Comparison of ENCODE assay signal across 20 cellular contexts in the genomic region with DNA sequence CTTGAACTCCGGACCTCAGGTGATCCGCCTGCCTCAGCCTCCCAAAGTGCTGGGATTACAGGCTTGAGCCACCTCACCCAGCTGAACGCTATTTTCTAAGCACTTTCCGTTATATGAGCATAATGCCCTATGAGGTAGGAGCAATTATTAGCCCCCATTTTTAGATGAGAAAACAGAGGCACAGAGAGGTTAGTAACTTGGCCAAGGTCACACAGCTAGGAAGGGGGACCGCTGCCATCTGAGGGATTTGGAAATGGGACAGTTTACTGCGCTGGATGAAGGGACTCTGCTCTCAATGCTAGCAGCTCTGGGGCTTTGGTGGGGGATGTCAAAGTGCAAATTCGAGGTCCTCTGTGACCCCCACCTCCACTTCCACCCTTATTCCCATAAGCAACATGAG.
DNase-seq lines count a peak whose midpoint lies in the region; ATAC-seq, FAIRE-seq and TF ChIP-seq lines count a peak whose summit lies in the region.
"Had no signal": no experiment of that assay in that cellular context is flagged by ENCODE, and none has a peak within 500 bp of the region (broad histone marks: within the 10 kb centered on the region; RNA-seq: fewer than 3 reads in every experiment).

No MANE protein-coding gene starts in this region.

- POLR2A ChIA-PET in H1 (lab: Charles Lee; ENCODE audit: partially characterized antibody) = no interaction called here
- POLR2A ChIA-PET in activated CD4-positive, alpha-beta T cell treated with anti-CD3 and anti-CD28 coated beads for 36 hours (lab: Charles Lee) = no interaction called here

- H3K4me1 ChIP-seq in Karpas-422 (ENCODE audit: low read length) (peaks cover 66% of the 10 kb centered on the region), H1 (replicated peaks in 1 of 4; ENCODE audit: control insufficient read depth in 3 of 4, insufficient read depth in 4 of 4, low read length in 3 of 4) (peaks cover 0 to 10% (median 4%) of the 10 kb centered on the region in 4 experiments; a peak in 4 of 7 replicates), neuronal stem cell (ENCODE audit: control insufficient read depth in 2 of 2, insufficient read depth in 1 of 2, low read depth in 1 of 2, low read length in 2 of 2) (peaks cover 0 to 4% of the 10 kb centered on the region in 2 donors), trophoblast cell (ENCODE audit: control insufficient read depth in 1 of 2, insufficient read depth in 2 of 2, low read length in 2 of 2) (peaks cover 3 to 6% of the 10 kb centered on the region in 2 experiments)

- no peak for TF ChIP-seq POLR2A in H1 (IDR thresholded peaks at IDR 0.05; ENCODE audit: control extremely low read depth in 1 of 2, low read depth in 2 of 2, low read length in 2 of 2)

- H3K9ac ChIP-seq in Karpas-422 (ENCODE audit: low read length) = peak overlapping the region; percentile 46; the same call in 1 of the 2 replicates
- no peak overlapping the region for H3K9ac ChIP-seq in H1 (replicated peaks in 1 of 4; ENCODE audit: extremely low read depth in 1 of 4, low read depth in 3 of 4, low read length in 3 of 4)
- H3K9ac ChIP-seq in neuronal stem cell (ENCODE audit: low read depth, low read length, poor library complexity) = no peak overlapping the region
- no peak overlapping the region for H3K9ac ChIP-seq in trophoblast cell (ENCODE audit: low read length)
- H3K9ac ChIP-seq: GM23248 had no signal

- H3K27me3 ChIP-seq in Karpas-422 (ENCODE audit: low read length) (no peaks in the 10 kb centered on the region), H1 (replicated peaks in 1 of 4; ENCODE audit: control insufficient read depth in 3 of 4, extremely low read depth in 1 of 4, insufficient read depth in 3 of 4, low read length in 3 of 4) (no peaks in the 10 kb centered on the region; a peak in 1 of 7 replicates), neuronal stem cell (ENCODE audit: control insufficient read depth in 3 of 3, insufficient read depth in 3 of 3, low read depth in 1 of 3, low read length in 3 of 3) (no peaks in the 10 kb centered on the region), trophoblast cell (ENCODE audit: insufficient read depth, low read length) (no peaks in the 10 kb centered on the region)

- H2BK15ac ChIP-seq in H1 (ENCODE audit: low read length) (no peak overlapping the region), neuronal stem cell (ENCODE audit: low read length) (no peak overlapping the region)

- H3K36me3 Mint-ChIP-seq in activated CD4-positive, alpha-beta T cell treated with anti-CD3 and anti-CD28 coated beads for 36 hours (ENCODE audit: low read depth) = peaks cover 4% of the 10 kb centered on the region
- H3K36me3 Mint-ChIP-seq: CD4-positive, alpha-beta memory T cell had no signal

- H4K8ac ChIP-seq in H1 (ENCODE audit: extremely low read depth, insufficient read depth, low read length) (no peak overlapping the region), neuronal stem cell (ENCODE audit: low read depth, low read length) (no peak overlapping the region), trophoblast cell (ENCODE audit: low read depth, low read length) (no peak overlapping the region)

- WGBS in H1 (ENCODE audit: extremely low coverage in 1 of 2, insufficient coverage in 1 of 2, insufficient read length in 1 of 2, insufficient replicate concordance in 2 of 2, low coverage in 1 of 2, low lambda C conversion rate in 2 of 2, missing lambda C conversion rate in 1 of 2), 2 experiments = 90% methylated on average over 7 of the region's 7 CpGs; no CpG with 5 or more reads in 1 of the 2 experiments
- no CpG with 5 or more reads among the region's 7 CpGs for whole genome bisulfite sequencing in neuronal stem cell (ENCODE audit: extremely low coverage in 2 of 2, insufficient read length in 2 of 2, insufficient replicate concordance in 1 of 2), 2 donors
- WGBS in trophoblast cell (ENCODE audit: extremely low coverage, insufficient coverage, insufficient read length) = no CpG with 5 or more reads among the region's 7 CpGs

- DNase-seq in Karpas-422 (no peak), H1 (ENCODE audit: low read depth in 1 of 2, low spot score in 2 of 2) (no peak), neuronal stem cell (ENCODE audit: low spot score) (no peak), RCC 7860 (ENCODE audit: low spot score) (no peak), trophoblast cell (no peak)
- DNase-seq in activated CD4-positive, alpha-beta T cell treated with anti-CD3 and anti-CD28 coated beads for 36 hours = no peak
- DNase-seq: C1 segment of cervical spinal cord; Calu3; CD4-positive, alpha-beta memory T cell; COR-L47; DMS153; DND-41; EL; GDM1; GM23248; H9 had no signal

- peak overlapping the region; percentile 44 for H3K4me2 ChIP-seq in Karpas-422 (ENCODE audit: low read depth, low read length, poor library complexity, severe bottlenecking)
- H3K4me2 ChIP-seq in H1 (ENCODE audit: insufficient read depth in 1 of 2, low read depth in 2 of 2, low read length in 2 of 2) = no peak overlapping the region
- H3K4me2 ChIP-seq in neuronal stem cell (ENCODE audit: insufficient read depth, low read length, poor library complexity, severe bottlenecking) = no peak overlapping the region
- H3K4me2 ChIP-seq in trophoblast cell (ENCODE audit: low read length) = no peak overlapping the region

- FAIRE-seq in H1 (lab: Jason Lieb, UNC) (no peak), RCC 7860 (lab: Jason Lieb, UNC) (no peak)
- FAIRE-seq: GM12878, GM19239 had no signal

- no peaks in the 10 kb centered on the region; the same call in 1 of the 2 replicates for H3K23me2 ChIP-seq in H1 (ENCODE audit: low read depth, low read length)

- no peak overlapping the region for H3K27ac Mint-ChIP-seq in activated CD4-positive, alpha-beta T cell treated with anti-CD3 and anti-CD28 coated beads for 36 hours
- H3K27ac Mint-ChIP-seq: CD4-positive, alpha-beta memory T cell had no signal

- H3K27me3 Mint-ChIP-seq in activated CD4-positive, alpha-beta T cell treated with anti-CD3 and anti-CD28 coated beads for 36 hours = no peaks in the 10 kb centered on the region
- H3K27me3 Mint-ChIP-seq: CD4-positive, alpha-beta memory T cell had no signal

- H4K5ac ChIP-seq in H1 (ENCODE audit: insufficient read length, low read depth, low read length) = no peak overlapping the region

- no peaks in the 10 kb centered on the region for H3K9me3 Mint-ChIP-seq in activated CD4-positive, alpha-beta T cell treated with anti-CD3 and anti-CD28 coated beads for 36 hours (ENCODE audit: low read depth)
- H3K9me3 Mint-ChIP-seq: H9 had no signal

- TF ChIP-seq EP300 in H1 (IDR thresholded peaks at IDR 0.05; ENCODE audit: borderline replicate concordance in 1 of 2, low read depth in 2 of 2, low read length in 2 of 2) = no peak

- H3K18ac ChIP-seq in H1 (ENCODE audit: extremely low read depth, low read length) (no peak overlapping the region), neuronal stem cell (ENCODE audit: low read length) (no peak overlapping the region), trophoblast cell (ENCODE audit: low read length) (no peak overlapping the region)

- no peaks in the 10 kb centered on the region for H3K4me1 Mint-ChIP-seq in activated CD4-positive, alpha-beta T cell treated with anti-CD3 and anti-CD28 coated beads for 36 hours

- H2BK5ac ChIP-seq in H1 (ENCODE audit: low read depth, low read length) (no peak overlapping the region), neuronal stem cell (ENCODE audit: low read length) (peak overlapping the region; percentile 3), trophoblast cell (ENCODE audit: low read depth, low read length, poor library complexity) (no peak overlapping the region)

- no peak overlapping the region for H3K4me3 Mint-ChIP-seq in activated CD4-positive, alpha-beta T cell treated with anti-CD3 and anti-CD28 coated beads for 36 hours
- H3K4me3 Mint-ChIP-seq: CD4-positive, alpha-beta memory T cell; H9 had no signal

- H3K23ac ChIP-seq in H1 (ENCODE audit: insufficient read length) (no peak overlapping the region), neuronal stem cell (ENCODE audit: low read depth, low read length, poor library complexity) (no peak overlapping the region), trophoblast cell (ENCODE audit: low read length) (no peak overlapping the region)

- no peaks in the 10 kb centered on the region for H3K9me2 ChIP-seq in Karpas-422 (replicated peaks; ENCODE audit: insufficient read depth, low read length)

- H2BK12ac ChIP-seq in H1 (ENCODE audit: low read depth, low read length) (no peak overlapping the region), neuronal stem cell (ENCODE audit: low read length) (no peak overlapping the region), trophoblast cell (ENCODE audit: low read length) (no peak overlapping the region)

- H3K14ac ChIP-seq in H1 (ENCODE audit: insufficient read length) (no peak overlapping the region), neuronal stem cell (ENCODE audit: low read length) (no peak overlapping the region), trophoblast cell (ENCODE audit: low read length) (no peak overlapping the region)

- H2BK120ac ChIP-seq in H1 (replicated peaks; ENCODE audit: low read depth, low read length) (no peak overlapping the region), neuronal stem cell (ENCODE audit: low read depth, low read length) (no peak overlapping the region), trophoblast cell (ENCODE audit: insufficient read depth, low read length, poor library complexity) (no peak overlapping the region)

- CTCF ChIA-PET in H1 (lab: Charles Lee; ENCODE audit: partially characterized antibody) = interaction anchor here (1.4 to 2.5 kb wide), 5 partner anchors 8 to 63 kb away, joined by 4 to 7 read pairs (median 4); partner anchors contain the start of gene BCAS4
- CTCF ChIA-PET in activated CD4-positive, alpha-beta T cell treated with anti-CD3 and anti-CD28 coated beads for 36 hours (lab: Charles Lee) = no interaction called here

- H2BK20ac ChIP-seq in H1 (ENCODE audit: low read length) = no peak overlapping the region

- no peak for TF ChIP-seq CTCF in VCaP (conservative IDR thresholded peaks at IDR 0.05)
- no peak for TF ChIP-seq CTCF in H1 (IDR thresholded peaks at IDR 0.05; ENCODE audit: control extremely low read depth in 1 of 3, insufficient read depth in 1 of 3, low read depth in 1 of 3, low read length in 3 of 3)

- intact Hi-C loops in activated CD4-positive, alpha-beta T cell treated with anti-CD3 and anti-CD28 coated beads for 36 hours (cut with DNase I, micrococcal nuclease) = no loop called here

- H4K12ac ChIP-seq in trophoblast cell (ENCODE audit: low read depth, low read length) = no peak overlapping the region

- no peak for TF ChIP-seq RAD21 in H1 (IDR thresholded peaks at IDR 0.05 in 1 of 2, conservative IDR thresholded peaks at IDR 0.05 in 1 of 2; ENCODE audit: low read depth in 2 of 2, low read length in 2 of 2)

- no peak overlapping the region for H3K56ac ChIP-seq in H1 (replicated peaks; ENCODE audit: insufficient read length, low read depth, low read length)

- H3K79me1 ChIP-seq in H1 (ENCODE audit: low read depth, low read length) (peaks cover 3% of the 10 kb centered on the region; the same call in 1 of the 2 replicates), neuronal stem cell (ENCODE audit: low read depth, low read length) (no peaks in the 10 kb centered on the region), trophoblast cell (ENCODE audit: low read length) (no peaks in the 10 kb centered on the region)

- H3K4ac ChIP-seq in H1 (replicated peaks; ENCODE audit: insufficient read length, low read depth, low read length) (no peak overlapping the region), neuronal stem cell (ENCODE audit: low read length) (no peak overlapping the region), trophoblast cell (ENCODE audit: low read depth, low read length) (no peak overlapping the region)

- H3K9me3 ChIP-seq in Karpas-422 (ENCODE audit: low read length) (no peaks in the 10 kb centered on the region), H1 (ENCODE audit: insufficient read depth in 2 of 2, low read depth in 1 of 2, low read length in 1 of 2) (no peaks in the 10 kb centered on the region), neuronal stem cell (replicated peaks in 1 of 2; ENCODE audit: control insufficient read depth in 2 of 2, insufficient read depth in 1 of 2, low read depth in 1 of 2, low read length in 2 of 2) (no peaks in the 10 kb centered on the region), trophoblast cell (ENCODE audit: insufficient read depth, low read depth, low read length) (peaks cover 5% of the 10 kb centered on the region)

- H2AFZ ChIP-seq in Karpas-422 (ENCODE audit: low read length) (no peak overlapping the region), H1 (ENCODE audit: low read length) (no peak overlapping the region), neuronal stem cell (ENCODE audit: low read length) (no peak overlapping the region), trophoblast cell (ENCODE audit: insufficient read depth, low read length, poor library complexity) (no peak overlapping the region)
- H2AFZ ChIP-seq: GM23248 had no signal

- H3K36me3 ChIP-seq in Karpas-422 (ENCODE audit: insufficient read depth, low read length) = peaks cover 40% of the 10 kb centered on the region
- H3K36me3 ChIP-seq in H1 (ENCODE audit: control insufficient read depth in 2 of 4, insufficient read depth in 4 of 4, low read length in 3 of 4) = no peaks in the 10 kb centered on the region
- H3K36me3 ChIP-seq in neuronal stem cell (replicated peaks in 1 of 2; ENCODE audit: control insufficient read depth in 2 of 2, insufficient read depth in 2 of 2, low read length in 2 of 2) = no peaks in the 10 kb centered on the region
- H3K36me3 ChIP-seq in trophoblast cell (ENCODE audit: control insufficient read depth in 1 of 2, insufficient read depth in 2 of 2, low read length in 2 of 2) = no peaks in the 10 kb centered on the region

- H3K79me2 ChIP-seq in Karpas-422 (ENCODE audit: low read length) (peaks cover 43% of the 10 kb centered on the region), H1 (ENCODE audit: control insufficient read depth in 1 of 2, insufficient read depth in 2 of 2, low read length in 2 of 2) (no peaks in the 10 kb centered on the region), trophoblast cell (ENCODE audit: control insufficient read depth, insufficient read depth, low read length, poor library complexity) (no peaks in the 10 kb centered on the region)

- ATAC-seq in activated CD4-positive, alpha-beta T cell treated with anti-CD3 and anti-CD28 coated beads for 36 hours = no peak
- ATAC-seq: GM12878, HCT116 had no signal

- H4K20me1 ChIP-seq in Karpas-422 (ENCODE audit: insufficient read depth, low read depth, low read length) (peaks cover 5% of the 10 kb centered on the region; the same call in 1 of the 2 replicates), H1 (replicated peaks in 1 of 2; ENCODE audit: control insufficient read depth in 1 of 2, insufficient read depth in 2 of 2, low read length in 2 of 2) (peaks cover 0 to 2% of the 10 kb centered on the region in 2 experiments)

- H3K27ac ChIP-seq in Karpas-422 (ENCODE audit: low read length) (peak overlapping the region; percentile 95), VCaP (peak overlapping the region; percentile 75), H1 (ENCODE audit: low read depth, low read length) (no peak overlapping the region), neuronal stem cell (replicated peaks; ENCODE audit: low read length) (no peak overlapping the region), trophoblast cell (ENCODE audit: low read depth, low read length) (no peak overlapping the region)
- H3K27ac ChIP-seq: GM23248 had no signal

- no peak overlapping the region for H2AK5ac ChIP-seq in H1 (ENCODE audit: low read depth, low read length)
- no peak overlapping the region for H2AK5ac ChIP-seq in neuronal stem cell (ENCODE audit: low read depth, low read length)
- no peak overlapping the region for H2AK5ac ChIP-seq in trophoblast cell (ENCODE audit: low read length)

- H3K4me3 ChIP-seq in Karpas-422 (ENCODE audit: low read length) = no peak overlapping the region
- H3K4me3 ChIP-seq in H1 (ENCODE audit: extremely low read depth in 1 of 4, insufficient read depth in 2 of 4, low read depth in 3 of 4, low read length in 4 of 4) = no peak overlapping the region
- H3K4me3 ChIP-seq in neuronal stem cell (ENCODE audit: low read length in 2 of 2) = no peak overlapping the region
- H3K4me3 ChIP-seq in trophoblast cell (ENCODE audit: low read depth, low read length) = no peak overlapping the region
- H3K4me3 ChIP-seq: GM12878, GM23248 had no signal

- H4K91ac ChIP-seq in H1 (replicated peaks; ENCODE audit: insufficient read length, low read length) = no peak overlapping the region
- no peak overlapping the region for H4K91ac ChIP-seq in neuronal stem cell (ENCODE audit: low read depth, low read length, poor library complexity)
- no peak overlapping the region for H4K91ac ChIP-seq in trophoblast cell (ENCODE audit: low read depth, low read length)

Comparison
In these comparisons a context has a peak if more than half of its experiments do, and no peak if none do; other contexts are left out.
1. H3K27ac ChIP-seq: peak in Karpas-422 (single experiment) and VCaP (single experiment); none in H1 (single experiment), neuronal stem cell (single experiment) and trophoblast cell (single experiment).